Comparison of ENCODE assay signal across 2 cellular contexts in genomic region chr22:42459273-42460040, GRCh38.
TF ChIP-seq lines count a peak whose summit lies in the region.

No MANE protein-coding gene starts in this region.

TF ChIP-seq in HEK293T, 16 proteins besides CTCF, POLR2A, EP300 and RAD21 (continued from another document):
- TF ChIP-seq BHLHE40 (IDR thresholded peaks at IDR 0.05; ENCODE audit: borderline replicate concordance) (no peak), TARDBP (IDR thresholded peaks at IDR 0.05) (no peak), PKNOX1 (IDR thresholded peaks at IDR 0.05) (no peak)

TF ChIP-seq in HepG2, 621 proteins besides CTCF, POLR2A, EP300 and RAD21 (continued from another document):
- TF ChIP-seq ZXDC (CRISPR knock-in tag; IDR thresholded peaks at IDR 0.05): no peak
- no peak for TF ChIP-seq U2AF2 (IDR thresholded peaks at IDR 0.05; ENCODE audit: low read depth, low read length)
- no peak for TF ChIP-seq ATF4 (CRISPR knock-in tag; IDR thresholded peaks at IDR 0.05)
- TF ChIP-seq ZBTB14 (CRISPR knock-in tag; IDR thresholded peaks at IDR 0.05): no peak
- no peak for TF ChIP-seq ZBTB10 (CRISPR knock-in tag; IDR thresholded peaks at IDR 0.05; ENCODE audit: borderline replicate concordance)
- no peak for TF ChIP-seq KDM5A (IDR thresholded peaks at IDR 0.05; ENCODE audit: borderline replicate concordance, low read length)
- TF ChIP-seq HHEX (CRISPR knock-in tag; IDR thresholded peaks at IDR 0.05): no peak
- TF ChIP-seq ZFAT (CRISPR knock-in tag; conservative IDR thresholded peaks at IDR 0.05): no peak
- no peak for TF ChIP-seq SIN3A (IDR thresholded peaks at IDR 0.05; ENCODE audit: borderline replicate concordance, low read depth, low read length)
- TF ChIP-seq DZIP1 (CRISPR knock-in tag; IDR thresholded peaks at IDR 0.05): no peak
- TF ChIP-seq SNAPC4 (CRISPR knock-in tag; IDR thresholded peaks at IDR 0.05): no peak
- no peak for TF ChIP-seq SSRP1 (CRISPR knock-in tag; IDR thresholded peaks at IDR 0.05)
TF ChIP-seq in HepG2: peak in this region for 0.
